2 cellular contexts compared by ENCODE assay signal in genomic region chr4:6688879-6689505, GRCh38.
TF ChIP-seq lines count a peak whose summit lies in the region.

No MANE protein-coding gene starts in this region.

TF ChIP-seq in K562, 482 proteins besides CTCF, POLR2A, EP300 and RAD21 (continues in another document):
- TF ChIP-seq MYC (IDR thresholded peaks at IDR 0.05; ENCODE audit: low read depth, low read length) (no peak; the same call in none of the 2 replicates), MYC (CRISPR knock-in tag; IDR thresholded peaks at IDR 0.05; ENCODE audit: borderline replicate concordance, low read depth) (peak; percentile 47), CBX1 (IDR thresholded peaks at IDR 0.05; ENCODE audit: low read depth) (peak; percentile 67), JUND (IDR thresholded peaks at IDR 0.05; ENCODE audit: borderline replicate concordance, low read depth, low read length) (peak; percentile 96), JUND (tag; IDR thresholded peaks at IDR 0.05; ENCODE audit: borderline replicate concordance, low read depth, low read length) (peak; percentile 91; the same call in 2 of the 3 replicates), ATF1 (CRISPR knock-in tag; IDR thresholded peaks at IDR 0.05) (no peak), ATF1 (tag; IDR thresholded peaks at IDR 0.05) (peak; percentile 54), ZNF639 (CRISPR knock-in tag; conservative IDR thresholded peaks at IDR 0.05 in 1 of 2, IDR thresholded peaks at IDR 0.05 in 1 of 2) (peak in 1 of 2 experiments; percentile 52; a peak in 1 of 4 replicates), TEAD1 (CRISPR knock-in tag; IDR thresholded peaks at IDR 0.05) (peak in 1 of 2 experiments; percentile 83; a peak in 2 of 4 replicates), POLR2AphosphoS5 (IDR thresholded peaks at IDR 0.05; ENCODE audit: control insufficient read depth, insufficient read depth, low read depth, low read length) (peak; percentile 27; the same call in 1 of the 2 replicates), RBFOX2 (IDR thresholded peaks at IDR 0.05; ENCODE audit: low read depth, low read length) (peak; percentile 69), SAFB2 (IDR thresholded peaks at IDR 0.05; ENCODE audit: borderline replicate concordance, low read depth, low read length, severe bottlenecking) (no peak), ZNF311 (CRISPR knock-in tag; IDR thresholded peaks at IDR 0.05) (peak; percentile 66), ATF3 (IDR thresholded peaks at IDR 0.05) (peak; percentile 93), ATF3 (CRISPR knock-in tag; conservative IDR thresholded peaks at IDR 0.05) (no peak; the same call in 1 of the 2 replicates), DPF2 (IDR thresholded peaks at IDR 0.05) (peak; percentile 77), THAP7 (CRISPR knock-in tag; IDR thresholded peaks at IDR 0.05) (peak; percentile 63; the same call in 1 of the 2 replicates), JUNB (CRISPR knock-in tag; conservative IDR thresholded peaks at IDR 0.05) (no peak), SOX6 (IDR thresholded peaks at IDR 0.05) (peak; percentile 21; the same call in 1 of the 2 replicates), TBP (optimal IDR thresholded peaks at IDR 0.05; ENCODE audit: low read depth, low read length) (peak; percentile 39), RNF2 (IDR thresholded peaks at IDR 0.05) (peak; percentile 56; the same call in 1 of the 2 replicates), HLTF (IDR thresholded peaks at IDR 0.05) (no peak), PHF20 (IDR thresholded peaks at IDR 0.05; ENCODE audit: partially characterized antibody) (peak; percentile 16), FOXA3 (CRISPR knock-in tag; conservative IDR thresholded peaks at IDR 0.05 in 1 of 2, IDR thresholded peaks at IDR 0.05 in 1 of 2) (peak in 1 of 2 experiments; percentile 68; a peak in 1 of 4 replicates), GABPB1 (CRISPR knock-in tag; IDR thresholded peaks at IDR 0.05) (peak; percentile 53; the same call in 1 of the 2 replicates), SMARCC2 (IDR thresholded peaks at IDR 0.05; ENCODE audit: low read depth) (peak; percentile 20; the same call in 1 of the 2 replicates), CUX1 (CRISPR knock-in tag; IDR thresholded peaks at IDR 0.05) (peak; percentile 81; the same call in 1 of the 2 replicates)

TF ChIP-seq in liver, 16 proteins besides CTCF, POLR2A, EP300 and RAD21:
- TF ChIP-seq HNF4G (IDR thresholded peaks at IDR 0.05): no peak
- no peak for TF ChIP-seq ZBTB33 (IDR thresholded peaks at IDR 0.05)
- TF ChIP-seq FOXA2 (IDR thresholded peaks at IDR 0.05): peak; percentile 58
- TF ChIP-seq REST (IDR thresholded peaks at IDR 0.05): no peak
- no peak for TF ChIP-seq GABPA (IDR thresholded peaks at IDR 0.05 in 1 of 2, conservative IDR thresholded peaks at IDR 0.05 in 1 of 2)
- peak; percentile 29 for TF ChIP-seq FOXA1 (IDR thresholded peaks at IDR 0.05)
- TF ChIP-seq ATF3 (IDR thresholded peaks at IDR 0.05): no peak
- peak; percentile 22 to 72 for TF ChIP-seq HNF4A (conservative IDR thresholded peaks at IDR 0.05)
- TF ChIP-seq EGR1 (IDR thresholded peaks at IDR 0.05; ENCODE audit: low read depth in 2 of 2): no peak
- TF ChIP-seq MAX (IDR thresholded peaks at IDR 0.05): no peak
- TF ChIP-seq YY1 (IDR thresholded peaks at IDR 0.05): peak; percentile 78
- peak; percentile 58 for TF ChIP-seq SP1 (IDR thresholded peaks at IDR 0.05)
- TF ChIP-seq NR2F2 (IDR thresholded peaks at IDR 0.05): no peak
- peak; percentile 16 to 35 for TF ChIP-seq JUND (IDR thresholded peaks at IDR 0.05)
- peak; percentile 43 to 92 for TF ChIP-seq RXRA (IDR thresholded peaks at IDR 0.05)
- no peak for TF ChIP-seq TAF1 (conservative IDR thresholded peaks at IDR 0.05)
